ENCODE assay signal across 8 cellular contexts in genomic region chr12:12349711-12350665, GRCh38. TPM values are rescaled to one million over a fixed set of nuclear protein-coding genes. Genes with fewer than 3 reads are reported as not detected.
DNase-seq lines count a peak whose midpoint lies in the region; TF ChIP-seq lines count a peak whose summit lies in the region.

Gene MANSC1, minus strand, starts transcription at chr12:12350242. Its CDS starts 6,928 bp downstream, at chr12:12343314.

- DNase-seq in AG04449 (ENCODE audit: low read depth, low spot score) (no peak), GM20000 (ENCODE audit: low spot score) (peak; percentile 58), NCI-H524 treated with DMSO at 0.1 percent for 48 hours (lab: John Stamatoyannopoulos, UW) (peak; percentile 24), activated T-cell treated with anti-CD3 and anti-CD28 coated beads for 24 hours (ENCODE audit: low read depth) (peak; percentile 26), endothelial cell (ENCODE audit: low spot score) (peak; percentile 64), mesenteric fat pad (ENCODE audit: low spot score) (peak; percentile 91), foreskin melanocyte (no peak)
- peak; percentile 23 for DNase-seq in stimulated activated CD8-positive, alpha-beta memory T cell treated with anti-CD3 and anti-CD28 coated beads, Interleukin-4, amount 100 ng/mL, for 24 hours (ENCODE audit: low read depth)

- peak within 1 kb of the TSS; percentile 63 for H3K4me3 ChIP-seq in AG04449 (ENCODE audit: low read depth, low read length)

- TF ChIP-seq CTCF in AG04449 (IDR thresholded peaks at IDR 0.05; ENCODE audit: insufficient read depth, low read length, missing control alignments) (peak; percentile 41), GM20000 (IDR thresholded peaks at IDR 0.05; ENCODE audit: extremely low read depth, missing control alignments) (peak; percentile 17), endothelial cell (IDR thresholded peaks at IDR 0.05; ENCODE audit: unreplicated experiment) (peak; percentile 72)

- CTCF ChIA-PET in AG04449 (lab: Yijun Ruan, JAX) = interaction anchor here (0.5 to 2.4 kb wide), 11 partner anchors 11 to 317 kb away, joined by 3 to 18 read pairs (median 4); no protein-coding TSS in a partner anchor

- peaks cover 14% of the 10 kb centered on the region for H3K4me1 Mint-ChIP-seq in endothelial cell (ENCODE audit: unreplicated experiment)

- peak within 1 kb of the TSS; percentile 94 for H3K27ac Mint-ChIP-seq in endothelial cell (ENCODE audit: unreplicated experiment)

- POLR2A ChIA-PET in AG04449 (lab: Yijun Ruan, JAX) = no interaction called here

- peaks cover 1% of the 10 kb centered on the region for H3K27me3 Mint-ChIP-seq in endothelial cell (ENCODE audit: unreplicated experiment)

- no peaks in the 10 kb centered on the region for H3K36me3 Mint-ChIP-seq in endothelial cell (ENCODE audit: low read depth, unreplicated experiment)

- H3K4me3 Mint-ChIP-seq in endothelial cell (ENCODE audit: unreplicated experiment) = peak within 1 kb of the TSS; percentile 85

- H3K9me3 Mint-ChIP-seq in endothelial cell (ENCODE audit: unreplicated experiment) = no peaks in the 10 kb centered on the region

RNA-seq across cellular contexts. Expression of gene MANSC1, which starts in this region (rescaled TPM):
- total RNA-seq in endothelial cell (ENCODE audit: unreplicated experiment) (21.7 TPM), mesenteric fat pad (15.4 TPM)

Comparison
In these comparisons a context has a peak if more than half of its experiments do, and no peak if none do; other contexts are left out.
1. DNase-seq: peak in GM20000 (single experiment), NCI-H524 treated with DMSO at 0.1 percent for 48 hours (single experiment), activated T-cell treated with anti-CD3 and anti-CD28 coated beads for 24 hours (single experiment), endothelial cell (single experiment), mesenteric fat pad (single experiment) and stimulated activated CD8-positive, alpha-beta memory T cell treated with anti-CD3 and anti-CD28 coated beads, Interleukin-4, amount 100 ng/mL, for 24 hours (single experiment); none in AG04449 (single experiment) and foreskin melanocyte (single experiment).
2. CTCF ChIP-seq: peak in every context shown above with its lines; median percentile 72 in endothelial cell; 41 in AG04449; 17 in GM20000.